8 cellular contexts compared by ENCODE assay signal in the genomic region with DNA sequence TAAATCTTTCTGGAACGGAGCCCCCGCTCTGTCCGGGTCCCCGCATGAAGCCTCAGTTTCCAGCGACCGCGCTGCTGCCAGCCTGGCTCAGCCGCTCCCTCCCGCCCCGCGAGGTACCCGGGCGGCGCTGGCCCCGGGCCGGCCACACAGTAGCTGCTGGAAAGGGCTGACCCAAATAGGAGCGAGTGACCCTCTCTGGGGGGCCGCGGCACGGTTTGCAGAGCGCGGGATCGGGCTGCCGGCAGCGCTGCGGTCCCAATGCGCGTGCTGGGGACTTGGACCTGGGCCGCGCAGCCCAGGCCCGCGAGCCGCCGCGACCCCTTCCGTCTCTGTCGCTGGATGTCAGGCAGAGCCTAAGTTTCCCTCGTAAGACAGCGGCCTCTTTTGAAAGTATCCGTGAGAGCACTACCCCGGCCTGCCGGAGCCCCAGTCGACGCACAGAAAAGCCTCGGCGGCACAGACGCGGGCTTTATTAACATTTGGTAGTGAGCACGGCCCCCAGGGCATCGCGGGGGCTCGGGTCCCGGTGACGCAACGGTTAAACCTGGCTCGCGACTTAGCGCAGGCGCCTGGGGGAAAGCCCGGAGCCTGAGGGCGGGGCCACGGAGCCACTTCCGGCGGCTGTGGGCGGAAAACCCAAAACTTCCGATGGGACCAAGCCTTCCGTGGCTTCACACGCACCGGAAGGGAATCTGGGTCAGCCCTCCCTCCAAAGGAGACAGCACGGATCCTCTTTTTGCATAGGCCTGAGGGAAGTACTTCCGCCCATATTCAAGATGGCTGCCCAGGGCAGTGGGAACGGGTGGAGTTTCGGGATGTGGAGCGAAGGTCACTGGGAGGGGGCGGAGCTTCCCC. TPM values are rescaled to one million over a fixed set of nuclear protein-coding genes. Genes with fewer than 3 reads are reported as not detected.
DNase-seq lines count a peak whose midpoint lies in the region; ATAC-seq and TF ChIP-seq lines count a peak whose summit lies in the region.

No MANE protein-coding gene starts in this region.

- H3K9me3 ChIP-seq in DND-41 (ENCODE audit: insufficient read depth, low read length, severe bottlenecking) (no peaks in the 10 kb centered on the region), Panc1 (ENCODE audit: control insufficient read depth, insufficient read depth, low read depth, low read length) (no peaks in the 10 kb centered on the region), esophagus squamous epithelium (no peaks in the 10 kb centered on the region)

- CTCF ChIA-PET in Panc1 (lab: Charles Lee) = interaction anchor here (0.9 to 1.0 kb wide), 2 partner anchors 19 to 31 kb away, joined by 3 to 4 read pairs; partner anchors contain the start of gene PLCB3

- H3K27ac ChIP-seq in DND-41 (ENCODE audit: low read length) (peak overlapping the region; percentile 96), KMS-11 (peak overlapping the region; percentile 87), Panc1 (ENCODE audit: low read length) (peak overlapping the region; percentile 98), esophagus squamous epithelium (peak overlapping the region; percentile 98 to 99 (median 98))

- TF ChIP-seq POLR2A in esophagus squamous epithelium (IDR thresholded peaks at IDR 0.05) = peak in 3 of 4 donors; percentile 17 to 55 (median 29)

- H3K4me3 ChIP-seq in DND-41 (ENCODE audit: low read depth in 1 of 2, low read length in 2 of 2) (peak overlapping the region; percentile 79 to 90), KMS-11 (IDR thresholded peaks at IDR 0.05; ENCODE audit: insufficient read depth, low read depth, low read length) (no peak overlapping the region), Panc1 (ENCODE audit: low read depth in 2 of 2, low read length in 2 of 2) (peak overlapping the region; percentile 69 to 91), esophagus squamous epithelium (peak overlapping the region; percentile 58 to 87 (median 76))

- POLR2A ChIA-PET in Panc1 (lab: Charles Lee) = interaction anchor here (0.6 to 1.0 kb wide), 5 partner anchors 17 to 274 kb away, joined by 3 to 6 read pairs (median 3); partner anchors contain the start of gene PRDX5

- H4K20me1 ChIP-seq in DND-41 (ENCODE audit: insufficient read depth, low read length) (no peaks in the 10 kb centered on the region), KMS-11 (ENCODE audit: insufficient read depth) (no peaks in the 10 kb centered on the region)

- H3K79me2 ChIP-seq in DND-41 (ENCODE audit: insufficient read depth, low read length) (peaks cover 28% of the 10 kb centered on the region), KMS-11 (ENCODE audit: insufficient read depth, low read depth) (no peaks in the 10 kb centered on the region)

- peak overlapping the region; percentile 90 to 100 for H3K4me3 Mint-ChIP-seq in activated T-cell treated with anti-CD3 and anti-CD28 coated beads, Interleukin-2, amount 50 U/mL, for 72 hours

- H3K36me3 Mint-ChIP-seq in activated T-cell treated with anti-CD3 and anti-CD28 coated beads, Interleukin-2, amount 50 U/mL, for 72 hours (ENCODE audit: insufficient read depth in 2 of 2) = peaks cover 0 to 7% of the 10 kb centered on the region in 2 donors

- no peaks in the 10 kb centered on the region for H3K27me3 Mint-ChIP-seq in activated T-cell treated with anti-CD3 and anti-CD28 coated beads, Interleukin-2, amount 50 U/mL, for 72 hours (ENCODE audit: low read depth)

- H3K4me1 ChIP-seq in DND-41 (ENCODE audit: insufficient read depth, low read length) (peaks cover 38% of the 10 kb centered on the region), KMS-11 (ENCODE audit: low read depth, poor library complexity, severe bottlenecking) (peaks cover 14% of the 10 kb centered on the region), Panc1 (ENCODE audit: control insufficient read depth, insufficient read depth, low read length) (peaks cover 13% of the 10 kb centered on the region), esophagus squamous epithelium (peaks cover 31 to 63% (median 32%) of the 10 kb centered on the region in 3 donors)

- BruUV-seq in Panc1 (replicated peaks; lab: Mats Ljungman, UMichigan) = no TSS peak

- DNase-seq in DND-41 = peak; percentile 99
- peak; percentile 98 for DNase-seq in Panc1 (ENCODE audit: low read depth, low spot score)
- DNase-seq in activated T-cell treated with anti-CD3 and anti-CD28 coated beads, Interleukin-2, amount 50 U/mL, for 72 hours = peak; percentile 98
- DNase-seq in esophagus squamous epithelium (lab: John Stamatoyannopoulos, UW) = peak; percentile 83
- DNase-seq in myocyte (ENCODE audit: low read depth) = peak; percentile 100
- peak; percentile 96 for DNase-seq in stimulated activated CD8-positive, alpha-beta memory T cell treated with anti-CD3 and anti-CD28 coated beads, Interleukin-7, amount 100 ng/mL, for 4 hours (ENCODE audit: low read depth in 2 of 2)

- H3K27me3 ChIP-seq in DND-41 (ENCODE audit: insufficient read depth, low read length, poor library complexity) (no peaks in the 10 kb centered on the region), KMS-11 (ENCODE audit: insufficient read depth, low read depth) (no peaks in the 10 kb centered on the region), Panc1 (ENCODE audit: control insufficient read depth, insufficient read depth, low read length) (no peaks in the 10 kb centered on the region), esophagus squamous epithelium (no peaks in the 10 kb centered on the region)

- peak overlapping the region; percentile 99 for H3K4me2 ChIP-seq in DND-41 (ENCODE audit: insufficient read depth, low read length)
- H3K4me2 ChIP-seq in KMS-11 = peak overlapping the region; percentile 86

- TF ChIP-seq CTCF in DND-41 (IDR thresholded peaks at IDR 0.05; ENCODE audit: borderline replicate concordance, extremely low read depth, low read length, poor library complexity, severe bottlenecking) (peak; percentile 44), KMS-11 (conservative IDR thresholded peaks at IDR 0.05; ENCODE audit: low read depth, low read length) (no peak), Panc1 (IDR thresholded peaks at IDR 0.05) (no peak), esophagus squamous epithelium (IDR thresholded peaks at IDR 0.05) (peak in 3 of 6 experiments; percentile 7 to 27 (median 10))

- in situ Hi-C loops in Panc1 (cut with HindIII; ENCODE audit: low pct_unique_long_range_greater_than_20kb, low sequenced_read_pairs) = no loop called here

- H3K36me3 ChIP-seq in DND-41 (ENCODE audit: insufficient read depth, low read length) = peaks cover 13% of the 10 kb centered on the region; the same call in 1 of the 2 replicates
- no peaks in the 10 kb centered on the region for H3K36me3 ChIP-seq in KMS-11 (ENCODE audit: insufficient read depth)
- H3K36me3 ChIP-seq in Panc1 (ENCODE audit: control insufficient read depth, insufficient read depth, low read length) = no peaks in the 10 kb centered on the region; the same call in 1 of the 2 replicates
- H3K36me3 ChIP-seq in esophagus squamous epithelium = peaks cover 4 to 31% (median 9%) of the 10 kb centered on the region in 3 donors

- H3K9ac ChIP-seq in DND-41 (ENCODE audit: low read depth, low read length) (peak overlapping the region; percentile 95), KMS-11 (peak overlapping the region; percentile 86)

- intact Hi-C loops in Panc1 (cut with micrococcal nuclease; ENCODE audit: unreplicated experiment) = no loop called here
- intact Hi-C loops in esophagus squamous epithelium (cut with DNase I) = no loop called here

- ATAC-seq in DND-41 (ENCODE audit: insufficient read depth, low read depth) (peak; percentile 82), GM21786 (IDR thresholded peaks at IDR 0.05; ENCODE audit: unreplicated experiment) (peak; percentile 69), Panc1 (peak; percentile 91)
- ATAC-seq in activated T-cell treated with anti-CD3 and anti-CD28 coated beads, Interleukin-2, amount 50 U/mL, for 72 hours (replicated peaks in 1 of 2) = peak; percentile 76 to 80

- H2AFZ ChIP-seq in DND-41 (ENCODE audit: low read depth, low read length) = peak overlapping the region; percentile 81
- H2AFZ ChIP-seq in KMS-11 (ENCODE audit: low read depth) = peak overlapping the region; percentile 68

- peak overlapping the region; percentile 98 for H3K27ac Mint-ChIP-seq in activated T-cell treated with anti-CD3 and anti-CD28 coated beads, Interleukin-2, amount 50 U/mL, for 72 hours

- H3K4me1 Mint-ChIP-seq in activated T-cell treated with anti-CD3 and anti-CD28 coated beads, Interleukin-2, amount 50 U/mL, for 72 hours (ENCODE audit: low read depth) = peaks cover 29% of the 10 kb centered on the region

- 0% methylated on average over 10 to 13 of the region's 75 CpGs for WGBS in esophagus squamous epithelium, 2 donors

- H3K9me3 Mint-ChIP-seq in activated T-cell treated with anti-CD3 and anti-CD28 coated beads, Interleukin-2, amount 50 U/mL, for 72 hours = no peaks in the 10 kb centered on the region

RNA-seq across cellular contexts. Expression of gene BAD, which starts 14.9 kb away (rescaled TPM):
- 77.7 TPM for total RNA-seq in Panc1 (2021; ENCODE audit: unreplicated experiment)
- polyA plus RNA-seq in Panc1 (2012; ENCODE audit: insufficient read length) = 86.9 TPM
- 10 to 100 TPM; 35.2 to 35.7 TPM for total RNA-seq in activated T-cell treated with anti-CD3 and anti-CD28 coated beads, Interleukin-2, amount 50 U/mL, for 72 hours
- total RNA-seq in esophagus squamous epithelium = 10 to 100 TPM; 49.4 to 86.5 (median 72.9) TPM
- 67.5 and 89.1 TPM in 2 replicates for total RNA-seq in myocyte
- 105 TPM for polyA plus RNA-seq in myocyte (2012)

RNA-seq across cellular contexts. Expression of gene GPR137, which starts 16.0 kb away (rescaled TPM):
- total RNA-seq in Panc1 (2021; ENCODE audit: unreplicated experiment) (183 TPM), esophagus squamous epithelium (10 to 100 TPM; 17.5 to 19.9 (median 19.2) TPM), myocyte (28.4 and 32.9 TPM in 2 replicates)
- 237 TPM for polyA plus RNA-seq in Panc1 (2012; ENCODE audit: insufficient read length)
- 10 to 100 TPM; 57.1 to 67.4 TPM for total RNA-seq in activated T-cell treated with anti-CD3 and anti-CD28 coated beads, Interleukin-2, amount 50 U/mL, for 72 hours
- 101 TPM for polyA plus RNA-seq in myocyte (2012)

RNA-seq across cellular contexts. Expression of gene PLCB3, which starts 18.3 kb away (rescaled TPM):
- 41.2 TPM for total RNA-seq in Panc1 (2021; ENCODE audit: unreplicated experiment)
- 55.5 TPM for polyA plus RNA-seq in Panc1 (2012; ENCODE audit: insufficient read length)
- 10 to 100 TPM in 1 of 2 donors, 1 to 10 TPM in 1; 9.1 to 10.5 TPM for total RNA-seq in activated T-cell treated with anti-CD3 and anti-CD28 coated beads, Interleukin-2, amount 50 U/mL, for 72 hours
- 10 to 100 TPM; 29.8 to 54.5 (median 42.4) TPM for total RNA-seq in esophagus squamous epithelium
- total RNA-seq in myocyte = 41.5 and 41.7 TPM in 2 replicates
- polyA plus RNA-seq in myocyte (2012) = 30.8 TPM

RNA-seq across cellular contexts. Expression of gene KCNK4, which starts 21.5 kb away (rescaled TPM):
- total RNA-seq in Panc1 (2021; ENCODE audit: unreplicated experiment) = 1.1 TPM
- polyA plus RNA-seq in Panc1 (2012; ENCODE audit: insufficient read length) = 1.3 TPM
- under 1 TPM in 1 of 2 donors, not detected in 1; 0.35 TPM for total RNA-seq in activated T-cell treated with anti-CD3 and anti-CD28 coated beads, Interleukin-2, amount 50 U/mL, for 72 hours
- not detected for total RNA-seq in esophagus squamous epithelium
- total RNA-seq in myocyte = not detected in 2 replicates
- polyA plus RNA-seq in myocyte (2012) = 0.09 TPM

RNA-seq across cellular contexts. Expression of gene PPP1R14B, which starts 22.9 kb away (rescaled TPM):
- total RNA-seq in Panc1 (2021; ENCODE audit: unreplicated experiment) (261 TPM), esophagus squamous epithelium (100 to 1,000 TPM; 137 to 279 (median 203) TPM), myocyte (656 and 816 TPM in 2 replicates)
- polyA plus RNA-seq in Panc1 (2012; ENCODE audit: insufficient read length) = 287 TPM
- total RNA-seq in activated T-cell treated with anti-CD3 and anti-CD28 coated beads, Interleukin-2, amount 50 U/mL, for 72 hours = 100 to 1,000 TPM; 121 to 149 TPM
- polyA plus RNA-seq in myocyte (2012) = 808 TPM
